Comparison of ENCODE assay signal across 12 cellular contexts in the genomic region with DNA sequence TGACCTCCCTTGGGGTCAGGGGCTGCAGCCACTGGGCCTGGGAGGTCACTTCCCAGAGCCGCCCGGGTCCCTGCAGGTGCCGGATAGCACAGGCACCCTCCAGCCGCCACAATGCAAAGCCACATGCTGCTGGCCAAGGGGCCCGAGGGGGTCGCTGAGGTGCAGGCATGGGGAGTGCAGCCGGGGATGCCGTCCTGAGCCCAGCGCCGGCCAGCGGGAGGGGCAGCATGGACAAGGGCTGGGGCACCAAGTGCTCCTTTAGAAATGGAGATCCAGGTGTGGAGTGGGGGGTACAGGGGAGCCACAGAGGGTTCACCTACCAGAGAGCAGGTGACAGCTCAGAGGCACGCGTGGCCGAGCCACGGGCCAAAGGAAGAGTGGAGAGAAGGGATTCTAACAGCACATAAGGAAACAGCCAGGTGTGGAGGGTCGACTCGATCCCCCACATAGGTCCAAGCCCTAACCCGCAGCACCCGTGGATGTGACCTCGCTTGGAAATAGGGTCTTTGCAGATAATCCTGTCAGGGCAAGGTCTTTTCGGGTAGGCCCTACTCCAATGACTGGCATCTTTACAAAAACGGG. TPM values are rescaled to one million over a fixed set of nuclear protein-coding genes. Genes with fewer than 3 reads are reported as not detected.
DNase-seq lines count a peak whose midpoint lies in the region; FAIRE-seq and TF ChIP-seq lines count a peak whose summit lies in the region.
"Had no signal": no experiment of that assay in that cellular context is flagged by ENCODE, and none has a peak within 500 bp of the region (broad histone marks: within the 10 kb centered on the region; RNA-seq: fewer than 3 reads in every experiment).

No MANE protein-coding gene starts in this region.

- H3K4ac ChIP-seq in H1 (replicated peaks; ENCODE audit: insufficient read length, low read depth, low read length): no peak overlapping the region
- H3K4ac ChIP-seq in trophoblast cell (ENCODE audit: low read depth, low read length): no peak overlapping the region

- no peaks in the 10 kb centered on the region for H3K36me3 ChIP-seq in Caco-2 (ENCODE audit: control insufficient read depth, insufficient read depth, low read length)
- H3K36me3 ChIP-seq in H1 (ENCODE audit: control insufficient read depth in 2 of 4, insufficient read depth in 4 of 4, low read length in 3 of 4): no peaks in the 10 kb centered on the region
- no peaks in the 10 kb centered on the region for H3K36me3 ChIP-seq in neural progenitor cell
- H3K36me3 ChIP-seq in trophoblast cell (ENCODE audit: control insufficient read depth in 1 of 2, insufficient read depth in 2 of 2, low read length in 2 of 2): no peaks in the 10 kb centered on the region

- peak overlapping the region; percentile 90 for H3K27ac Mint-ChIP-seq in Caco-2 (ENCODE audit: unreplicated experiment)
- peak overlapping the region; percentile 27 for H3K27ac Mint-ChIP-seq in neural progenitor cell
- H3K27ac Mint-ChIP-seq in chondrocyte (ENCODE audit: unreplicated experiment): no peak overlapping the region
- H3K27ac Mint-ChIP-seq: activated naive CD8-positive, alpha-beta T cell; CD8-positive, alpha-beta T cell had no signal

- H3K79me2 ChIP-seq in H1 (ENCODE audit: control insufficient read depth in 1 of 2, insufficient read depth in 2 of 2, low read length in 2 of 2) (no peaks in the 10 kb centered on the region), neural progenitor cell (ENCODE audit: low read depth) (no peaks in the 10 kb centered on the region), trophoblast cell (ENCODE audit: control insufficient read depth, insufficient read depth, low read length, poor library complexity) (no peaks in the 10 kb centered on the region)

- 91% methylated on average over 22 of the region's 22 CpGs; no CpG with 5 or more reads in 1 of the 2 experiments for WGBS in H1 (ENCODE audit: extremely low coverage in 1 of 2, insufficient coverage in 1 of 2, insufficient read length in 1 of 2, insufficient replicate concordance in 2 of 2, low coverage in 1 of 2, low lambda C conversion rate in 2 of 2, missing lambda C conversion rate in 1 of 2), 2 experiments
- WGBS in trophoblast cell (ENCODE audit: extremely low coverage, insufficient coverage, insufficient read length): no CpG with 5 or more reads among the region's 22 CpGs

- H3K27me3 ChIP-seq in Caco-2 (replicated peaks; ENCODE audit: control insufficient read depth, insufficient read depth, low read length) (no peaks in the 10 kb centered on the region), H1 (replicated peaks in 1 of 4; ENCODE audit: control insufficient read depth in 3 of 4, extremely low read depth in 1 of 4, insufficient read depth in 3 of 4, low read length in 3 of 4) (no peaks in the 10 kb centered on the region; a peak in 1 of 7 replicates), neural progenitor cell (no peaks in the 10 kb centered on the region), trophoblast cell (ENCODE audit: insufficient read depth, low read length) (no peaks in the 10 kb centered on the region)

- H3K4me1 ChIP-seq in Caco-2 (peaks cover 6% of the 10 kb centered on the region; the same call in 1 of the 2 replicates), H1 (replicated peaks in 1 of 4; ENCODE audit: control insufficient read depth in 3 of 4, insufficient read depth in 4 of 4, low read length in 3 of 4) (no peaks in the 10 kb centered on the region; a peak in 1 of 7 replicates), neural progenitor cell (peaks cover 28% of the 10 kb centered on the region), trophoblast cell (ENCODE audit: control insufficient read depth in 1 of 2, insufficient read depth in 2 of 2, low read length in 2 of 2) (peaks cover 5 to 6% of the 10 kb centered on the region in 2 experiments)

- peaks cover 0 to 4% of the 10 kb centered on the region in 2 experiments for H4K20me1 ChIP-seq in H1 (replicated peaks in 1 of 2; ENCODE audit: control insufficient read depth in 1 of 2, insufficient read depth in 2 of 2, low read length in 2 of 2)
- no peaks in the 10 kb centered on the region for H4K20me1 ChIP-seq in neural progenitor cell (ENCODE audit: low read depth)

- H3K79me1 ChIP-seq in H1 (ENCODE audit: low read depth, low read length) (peaks cover 2% of the 10 kb centered on the region; the same call in 1 of the 2 replicates), trophoblast cell (ENCODE audit: low read length) (no peaks in the 10 kb centered on the region)

- H3K9me3 Mint-ChIP-seq in Caco-2 (ENCODE audit: unreplicated experiment): no peaks in the 10 kb centered on the region
- H3K9me3 Mint-ChIP-seq in neural progenitor cell: no peaks in the 10 kb centered on the region
- H3K9me3 Mint-ChIP-seq in chondrocyte (ENCODE audit: low read depth): no peaks in the 10 kb centered on the region
- H3K9me3 Mint-ChIP-seq: CD8-positive, alpha-beta T cell had no signal

- BruUV-seq in Caco-2 (replicated peaks; lab: Mats Ljungman, UMichigan): no TSS peak

- TF ChIP-seq EP300 in H1 (IDR thresholded peaks at IDR 0.05; ENCODE audit: borderline replicate concordance in 1 of 2, low read depth in 2 of 2, low read length in 2 of 2): no peak

- H3K18ac ChIP-seq in H1 (ENCODE audit: extremely low read depth, low read length): no peak overlapping the region
- H3K18ac ChIP-seq in trophoblast cell (ENCODE audit: low read length): no peak overlapping the region

- H3K36me3 Mint-ChIP-seq in Caco-2 (ENCODE audit: insufficient read depth, unreplicated experiment): no peaks in the 10 kb centered on the region
- H3K36me3 Mint-ChIP-seq in neural progenitor cell: no peaks in the 10 kb centered on the region
- H3K36me3 Mint-ChIP-seq in chondrocyte (ENCODE audit: low read depth): no peaks in the 10 kb centered on the region
- H3K36me3 Mint-ChIP-seq: activated naive CD8-positive, alpha-beta T cell; CD8-positive, alpha-beta T cell had no signal

- H2BK5ac ChIP-seq in H1 (ENCODE audit: low read depth, low read length) (no peak overlapping the region), trophoblast cell (ENCODE audit: low read depth, low read length, poor library complexity) (no peak overlapping the region)

- DNase-seq in AG20443 (ENCODE audit: low spot score): peak; percentile 20
- DNase-seq in Caco-2: peak in 1 of 2 experiments; percentile 16
- DNase-seq in H1 (ENCODE audit: low read depth in 1 of 2, low spot score in 2 of 2): no peak
- DNase-seq in neural progenitor cell (ENCODE audit: low spot score): no peak
- no peak for DNase-seq in chondrocyte (ENCODE audit: low spot score)
- DNase-seq in SKM-1 (lab: John Stamatoyannopoulos, UW; ENCODE audit: unreplicated experiment): no peak
- no peak for DNase-seq in trophoblast cell
- DNase-seq: cerebellar nuclear complex, NCI-H1048 had no signal

- H4K8ac ChIP-seq in H1 (ENCODE audit: extremely low read depth, insufficient read depth, low read length): no peak overlapping the region
- H4K8ac ChIP-seq in trophoblast cell (ENCODE audit: low read depth, low read length): no peak overlapping the region

- H3K27me3 Mint-ChIP-seq in Caco-2 (ENCODE audit: insufficient read depth, unreplicated experiment) (peaks cover 4% of the 10 kb centered on the region), neural progenitor cell (ENCODE audit: insufficient read depth, low read depth) (peaks cover 12% of the 10 kb centered on the region), chondrocyte (ENCODE audit: low read depth) (peaks cover 13% of the 10 kb centered on the region)
- H3K27me3 Mint-ChIP-seq: activated naive CD8-positive, alpha-beta T cell had no signal

- H2BK15ac ChIP-seq in H1 (ENCODE audit: low read length): no peak overlapping the region

- no peak overlapping the region for H4K12ac ChIP-seq in trophoblast cell (ENCODE audit: low read depth, low read length)

- H3K4me1 Mint-ChIP-seq in Caco-2 (ENCODE audit: low read depth, unreplicated experiment): peaks cover 10% of the 10 kb centered on the region
- peaks cover 36% of the 10 kb centered on the region for H3K4me1 Mint-ChIP-seq in neural progenitor cell
- no peaks in the 10 kb centered on the region for H3K4me1 Mint-ChIP-seq in chondrocyte (ENCODE audit: low read depth)

- H3K23me2 ChIP-seq in H1 (ENCODE audit: low read depth, low read length): no peaks in the 10 kb centered on the region

- no peak overlapping the region for H4K5ac ChIP-seq in H1 (ENCODE audit: insufficient read length, low read depth, low read length)

- FAIRE-seq in H1 (lab: Jason Lieb, UNC): no peak

- no peak overlapping the region for H3K56ac ChIP-seq in H1 (replicated peaks; ENCODE audit: insufficient read length, low read depth, low read length)

- no peak overlapping the region for H3K4me2 ChIP-seq in H1 (ENCODE audit: insufficient read depth in 1 of 2, low read depth in 2 of 2, low read length in 2 of 2)
- H3K4me2 ChIP-seq in neural progenitor cell: no peak overlapping the region
- no peak overlapping the region for H3K4me2 ChIP-seq in trophoblast cell (ENCODE audit: low read length)

- no peak for TF ChIP-seq RAD21 in H1 (IDR thresholded peaks at IDR 0.05 in 1 of 2, conservative IDR thresholded peaks at IDR 0.05 in 1 of 2; ENCODE audit: low read depth in 2 of 2, low read length in 2 of 2)

- TF ChIP-seq POLR2A in H1 (IDR thresholded peaks at IDR 0.05; ENCODE audit: control extremely low read depth in 1 of 2, low read depth in 2 of 2, low read length in 2 of 2): no peak

- H2BK12ac ChIP-seq in H1 (ENCODE audit: low read depth, low read length): peak overlapping the region; percentile 18; the same call in 1 of the 2 replicates
- no peak overlapping the region for H2BK12ac ChIP-seq in trophoblast cell (ENCODE audit: low read length)

- H3K27ac ChIP-seq in H1 (ENCODE audit: low read depth, low read length): no peak overlapping the region
- no peak overlapping the region for H3K27ac ChIP-seq in neural progenitor cell
- H3K27ac ChIP-seq in trophoblast cell (ENCODE audit: low read depth, low read length): no peak overlapping the region

- TF ChIP-seq CTCF in Caco-2 (IDR thresholded peaks at IDR 0.05; ENCODE audit: insufficient read depth in 1 of 2, low read depth in 1 of 2, low read length in 1 of 2, severe bottlenecking in 1 of 2, unreplicated experiment in 1 of 2) (no peak), H1 (IDR thresholded peaks at IDR 0.05; ENCODE audit: control extremely low read depth in 1 of 3, insufficient read depth in 1 of 3, low read depth in 1 of 3, low read length in 3 of 3) (no peak), neural progenitor cell (IDR thresholded peaks at IDR 0.05) (no peak), chondrocyte (IDR thresholded peaks at IDR 0.05) (no peak)

- no peak overlapping the region for H3K4me3 Mint-ChIP-seq in Caco-2 (ENCODE audit: unreplicated experiment)
- no peak overlapping the region for H3K4me3 Mint-ChIP-seq in neural progenitor cell
- no peak overlapping the region for H3K4me3 Mint-ChIP-seq in chondrocyte (ENCODE audit: unreplicated experiment)

- H3K14ac ChIP-seq in H1 (ENCODE audit: insufficient read length): no peak overlapping the region
- H3K14ac ChIP-seq in trophoblast cell (ENCODE audit: low read length): no peak overlapping the region

- no peak overlapping the region for H2AK5ac ChIP-seq in H1 (ENCODE audit: low read depth, low read length)
- H2AK5ac ChIP-seq in trophoblast cell (ENCODE audit: low read length): no peak overlapping the region

- H3K9ac ChIP-seq in H1 (replicated peaks in 1 of 4; ENCODE audit: extremely low read depth in 1 of 4, low read depth in 3 of 4, low read length in 3 of 4): no peak overlapping the region; a peak in 1 of 7 replicates
- no peak overlapping the region for H3K9ac ChIP-seq in neural progenitor cell
- H3K9ac ChIP-seq in trophoblast cell (ENCODE audit: low read length): no peak overlapping the region

- H2BK20ac ChIP-seq in H1 (ENCODE audit: low read length): no peak overlapping the region

- no peaks in the 10 kb centered on the region for H3K9me3 ChIP-seq in Caco-2
- peaks cover 2 to 9% of the 10 kb centered on the region in 2 experiments; a peak in 3 of 4 replicates for H3K9me3 ChIP-seq in H1 (ENCODE audit: insufficient read depth in 2 of 2, low read depth in 1 of 2, low read length in 1 of 2)
- H3K9me3 ChIP-seq in neural progenitor cell (ENCODE audit: low read depth): no peaks in the 10 kb centered on the region
- peaks cover 22% of the 10 kb centered on the region for H3K9me3 ChIP-seq in trophoblast cell (ENCODE audit: insufficient read depth, low read depth, low read length)

- H3K23ac ChIP-seq in H1 (ENCODE audit: insufficient read length) (no peak overlapping the region), trophoblast cell (ENCODE audit: low read length) (no peak overlapping the region)

- H2BK120ac ChIP-seq in H1 (replicated peaks; ENCODE audit: low read depth, low read length): no peak overlapping the region
- H2BK120ac ChIP-seq in trophoblast cell (ENCODE audit: insufficient read depth, low read length, poor library complexity): no peak overlapping the region

- intact Hi-C loops in Caco-2 (cut with micrococcal nuclease; ENCODE audit: unreplicated experiment): no loop called here

- H3K4me3 ChIP-seq in Caco-2 (ENCODE audit: low read depth, low read length): no peak overlapping the region
- no peak overlapping the region for H3K4me3 ChIP-seq in H1 (ENCODE audit: extremely low read depth in 1 of 4, insufficient read depth in 2 of 4, low read depth in 3 of 4, low read length in 4 of 4)
- H3K4me3 ChIP-seq in neural progenitor cell: no peak overlapping the region
- H3K4me3 ChIP-seq in trophoblast cell (ENCODE audit: low read depth, low read length): no peak overlapping the region

- H3F3A ChIP-seq in neural progenitor cell (ENCODE audit: low read depth): no peaks in the 10 kb centered on the region

- H4K91ac ChIP-seq in H1 (replicated peaks; ENCODE audit: insufficient read length, low read length): no peak overlapping the region
- H4K91ac ChIP-seq in trophoblast cell (ENCODE audit: low read depth, low read length): no peak overlapping the region

- no peak overlapping the region for H2AFZ ChIP-seq in H1 (ENCODE audit: low read length)
- H2AFZ ChIP-seq in neural progenitor cell (replicated peaks): no peak overlapping the region
- H2AFZ ChIP-seq in trophoblast cell (ENCODE audit: insufficient read depth, low read length, poor library complexity): no peak overlapping the region

- POLR2A ChIA-PET in Caco-2 (lab: Charles Lee): no interaction called here
- POLR2A ChIA-PET in H1 (lab: Charles Lee; ENCODE audit: partially characterized antibody): no interaction called here

- CTCF ChIA-PET in Caco-2 (lab: Charles Lee): no interaction called here
- CTCF ChIA-PET in H1 (lab: Charles Lee; ENCODE audit: partially characterized antibody): interaction anchor here (1.0 to 3.2 kb wide), 4 partner anchors 17 to 117 kb away, joined by 3 to 29 read pairs (median 11); no protein-coding TSS in a partner anchor

RNA-seq across cellular contexts. Expression of gene ZDHHC11B, which starts 24.7 kb away (rescaled TPM):
- 1.00 and 1.1 TPM in 2 replicates for total RNA-seq in Caco-2 (2022)
- total RNA-seq in H1 (2021; fragmentation: NEBNext Ultra II Directional; extraction: Animal tissue kit (Norgen Biotek cat#: 25700)): 1.9 and 2.5 TPM in 2 replicates
- polyA plus RNA-seq in H1 (2011; rRNA removed): 0.29 and 0.57 TPM in 2 replicates
- polyA plus RNA-seq in H1 (2011; cell fraction: cytosol; rRNA removed): 0.36 TPM
- 2.7 TPM for polyA plus RNA-seq in H1 (2011; cell fraction: nucleus; rRNA removed)
- 0.84 to 1.5 TPM (median 1.4 TPM) in 4 replicates for polyA plus RNA-seq in H1 (2012, experiment 1 of 2)
- 0.24 TPM for polyA plus RNA-seq in H1 (2012, experiment 2 of 2)
- 0.79 TPM for polyA plus RNA-seq in H1 (2013, experiment 1 of 2)
- 0.55 TPM for polyA plus RNA-seq in H1 (2013, experiment 2 of 2)
- 0.85 and 1.1 TPM in 2 replicates for polyA minus RNA-seq in H1 (2011; rRNA and poly(A)+ RNA removed)
- polyA minus RNA-seq in H1 (2011; cell fraction: cytosol; rRNA and poly(A)+ RNA removed): 1.3 TPM
- 1.6 TPM for polyA minus RNA-seq in H1 (2011; cell fraction: nucleus; rRNA and poly(A)+ RNA removed)
- 0.25 and 0.60 TPM in 2 replicates for total RNA-seq in neural progenitor cell (ENCODE audit: low replicate concordance)
- total RNA-seq in chondrocyte: 0.17 TPM in 1 of 3 replicates, not detected in the others
- 0.11 and 0.12 TPM in 2 replicates for polyA plus RNA-seq in trophoblast cell (2013)
- total RNA-seq: pulmonary artery endothelial cell had no signal
